Comparison of ENCODE assay signal across 10 cellular contexts in genomic region chr20:38242848-38243449, GRCh38. TPM values are rescaled to one million over a fixed set of nuclear protein-coding genes. Genes with fewer than 3 reads are reported as not detected.
A peak's percentile ranks its signal among the peaks of the same experiment; 100 is the strongest.
DNase-seq lines count a peak whose midpoint lies in the region; TF ChIP-seq lines count a peak whose summit lies in the region.
"Had no signal": no experiment of that assay in that cellular context is flagged by ENCODE, and none has a peak within 500 bp of the region (broad histone marks: within the 10 kb centered on the region; RNA-seq: fewer than 3 reads in every experiment).

No MANE protein-coding gene starts in this region.

- DNase-seq in NCI-H2171 treated with DMSO at 0.1 percent for 48 hours (lab: John Stamatoyannopoulos, UW) (peak; percentile 16), NCI-H2171 (lab: John Stamatoyannopoulos, UW) (no peak), HEK293T (ENCODE audit: extremely low spot score) (peak; percentile 61), mesendoderm (peak; percentile 62), NCI-H2081 treated with DMSO at 0.1 percent for 48 hours (lab: John Stamatoyannopoulos, UW) (no peak), substantia nigra (lab: John Stamatoyannopoulos, UW) (no peak)
- DNase-seq in central memory CD4-positive, alpha-beta T cell: no peak
- DNase-seq: cortex of kidney, SIG-M5 had no signal

- no peak overlapping the region for H3K4me3 ChIP-seq in WI38 (ENCODE audit: low read depth, low read length)
- no peak overlapping the region for H3K4me3 ChIP-seq in mesendoderm (ENCODE audit: low read length)

- H2BK120ac ChIP-seq in mesendoderm (ENCODE audit: low read depth, low read length): no peak overlapping the region

- no peak overlapping the region for H3K27ac ChIP-seq in mesendoderm (ENCODE audit: low read depth, low read length)
- no peak overlapping the region for H3K27ac ChIP-seq in substantia nigra (ENCODE audit: low read depth, low read length, poor library complexity, severe bottlenecking)

- POLR2A ChIA-PET in HEK293T (lab: Yijun Ruan, JAX): no interaction called here

- peak; percentile 43 for TF ChIP-seq CTCF in WI38 (IDR thresholded peaks at IDR 0.05; ENCODE audit: low read depth, low read length)

- WGBS in mesendoderm (ENCODE audit: extremely low coverage, insufficient coverage, low lambda C conversion rate): no CpG with 5 or more reads among the region's 5 CpGs

- no peaks in the 10 kb centered on the region for H3K4me1 ChIP-seq in mesendoderm (ENCODE audit: control insufficient read depth, low read depth, low read length)

- no peak overlapping the region for H3K23ac ChIP-seq in mesendoderm (ENCODE audit: low read length)

- no peaks in the 10 kb centered on the region for H3K79me1 ChIP-seq in mesendoderm (ENCODE audit: low read length)

- no peak overlapping the region for H2BK15ac ChIP-seq in mesendoderm (replicated peaks; ENCODE audit: low read depth)

- no peak overlapping the region for H2BK5ac ChIP-seq in mesendoderm (ENCODE audit: low read length)

- H3K18ac ChIP-seq in mesendoderm (ENCODE audit: low read length): no peak overlapping the region

- no peak overlapping the region for H4K5ac ChIP-seq in mesendoderm (ENCODE audit: low read length)

- no peaks in the 10 kb centered on the region for H3K79me2 ChIP-seq in mesendoderm (ENCODE audit: control insufficient read depth, insufficient read depth, low read length)

- CTCF ChIA-PET in HEK293T (lab: Yijun Ruan, JAX): no interaction called here

- H3K9ac ChIP-seq in mesendoderm (ENCODE audit: low read length): no peak overlapping the region

- no peaks in the 10 kb centered on the region for H3K27me3 ChIP-seq in mesendoderm (ENCODE audit: insufficient read depth, low read length, poor library complexity)

- H3K4me2 ChIP-seq in mesendoderm (ENCODE audit: low read length): no peak overlapping the region

- H3K4ac ChIP-seq in mesendoderm (ENCODE audit: low read depth, low read length): no peak overlapping the region

- H2AK5ac ChIP-seq in mesendoderm (ENCODE audit: low read length): no peak overlapping the region

- H3K56ac ChIP-seq in mesendoderm (ENCODE audit: low read length): no peak overlapping the region

- no peaks in the 10 kb centered on the region for H3K36me3 ChIP-seq in mesendoderm (ENCODE audit: control insufficient read depth, insufficient read depth, low read length)

- no peak overlapping the region for H4K8ac ChIP-seq in mesendoderm (ENCODE audit: low read depth, low read length)

TF ChIP-seq in HEK293T, 16 proteins besides CTCF, POLR2A, EP300 and RAD21:
- no peak for TF ChIP-seq SUZ12 (IDR thresholded peaks at IDR 0.05)
- no peak for TF ChIP-seq FOXA1 (IDR thresholded peaks at IDR 0.05)
- no peak for TF ChIP-seq LEF1 (IDR thresholded peaks at IDR 0.05; ENCODE audit: borderline replicate concordance)
- no peak for TF ChIP-seq HDGF (IDR thresholded peaks at IDR 0.05; ENCODE audit: borderline replicate concordance)
- TF ChIP-seq SP1 (IDR thresholded peaks at IDR 0.05): no peak
- TF ChIP-seq ZNF384 (IDR thresholded peaks at IDR 0.05): no peak

RNA-seq across cellular contexts. Expression of gene KIAA1755, which starts 17.6 kb away (rescaled TPM):
- polyA plus RNA-seq in mesendoderm (2013, experiment 1 of 2): 0.13 TPM
- polyA plus RNA-seq in mesendoderm (2013, experiment 2 of 2): 0.15 TPM

Comparison
In these comparisons a context has a peak if more than half of its experiments do, and no peak if none do; other contexts are left out.
1. DNase-seq: peak in NCI-H2171 treated with DMSO at 0.1 percent for 48 hours (single experiment), HEK293T (single experiment) and mesendoderm (single experiment); none in NCI-H2171 (single experiment), NCI-H2081 treated with DMSO at 0.1 percent for 48 hours (single experiment), substantia nigra (0 of 49) and central memory CD4-positive, alpha-beta T cell (single experiment).